15 cellular contexts compared by ENCODE assay signal in the genomic region with DNA sequence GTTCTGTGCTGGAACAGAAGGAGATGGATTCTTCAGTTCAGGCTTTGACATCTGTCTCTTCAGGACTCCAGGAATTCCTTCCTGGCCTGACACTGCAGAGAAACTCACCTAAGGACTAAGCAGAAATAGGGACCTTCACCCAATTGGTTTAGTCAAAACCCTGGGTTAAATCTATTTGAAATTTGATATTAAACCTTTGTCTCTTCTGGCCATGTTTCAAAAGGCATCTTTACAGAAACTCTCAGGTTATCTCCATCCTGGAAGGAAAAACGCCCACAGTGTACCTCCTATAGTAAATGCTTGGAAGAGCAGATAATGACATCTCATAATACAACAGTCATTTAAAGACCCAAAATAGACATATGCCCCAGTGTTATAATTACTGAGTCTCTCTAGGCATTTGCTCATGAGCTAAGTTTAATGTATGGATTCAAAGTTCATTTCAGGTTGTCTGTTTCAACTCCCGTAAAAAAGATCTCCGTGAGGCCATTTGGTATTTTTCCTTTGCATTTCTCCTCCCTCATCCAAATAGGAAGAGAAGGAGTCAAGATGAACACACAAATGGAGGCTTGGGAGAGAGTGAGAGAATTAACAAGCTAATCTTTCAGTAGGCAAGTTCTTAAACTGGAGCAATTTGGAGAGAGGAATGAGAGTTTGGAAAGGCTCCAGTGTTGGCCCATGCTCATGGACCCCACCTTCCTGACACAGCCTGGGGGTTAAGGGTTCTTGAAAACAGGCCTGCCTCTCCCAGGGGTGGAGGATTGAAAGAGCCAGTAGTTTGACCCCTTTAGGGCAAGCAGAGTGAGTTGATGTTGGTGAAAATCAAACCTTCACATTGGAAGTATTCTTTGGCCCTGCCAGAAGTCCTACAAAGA. TPM values are rescaled to one million over a fixed set of nuclear protein-coding genes. Genes with fewer than 3 reads are reported as not detected.
DNase-seq lines count a peak whose midpoint lies in the region; ATAC-seq and TF ChIP-seq lines count a peak whose summit lies in the region.
"Had no signal": no experiment of that assay in that cellular context is flagged by ENCODE, and none has a peak within 500 bp of the region (broad histone marks: within the 10 kb centered on the region; RNA-seq: fewer than 3 reads in every experiment).

No MANE protein-coding gene starts in this region.

- H3K9me3 ChIP-seq in mammary epithelial cell (replicated peaks; ENCODE audit: insufficient read depth, low read length) (no peaks in the 10 kb centered on the region), left lung (no peaks in the 10 kb centered on the region), tibial artery (no peaks in the 10 kb centered on the region)
- H3K9me3 ChIP-seq: ovary had no signal

- 96% methylated on average over 3 of the region's 3 CpGs for WGBS in mammary epithelial cell (ENCODE audit: low coverage, missing lambda C conversion rate)

- no peak for DNase-seq in MCF 10A (ENCODE audit: unreplicated experiment)
- DNase-seq in mammary epithelial cell, result no peak
- no peak for DNase-seq in T-cell
- DNase-seq in immature natural killer cell, result no peak
- DNase-seq in left lung, result no peak
- DNase-seq in HFFc6, result no peak
- DNase-seq in tibial artery, result no peak
- DNase-seq: NCI-H82; ovary; stimulated activated CD4-positive, alpha-beta T cell treated with anti-CD3 and anti-CD28 coated beads, Interleukin-15, amount 100 ng/mL, for 24 hours; stimulated activated CD8-positive, alpha-beta memory T cell treated with anti-CD3 and anti-CD28 coated beads, Interleukin-4, amount 100 ng/mL, for 48 hours had no signal

- H3K27ac ChIP-seq in mammary epithelial cell (ENCODE audit: insufficient read depth, low read depth, low read length), result no peak overlapping the region
- H3K27ac ChIP-seq in left lung, result peak overlapping the region in 1 of 2 donors; percentile 95
- no peak overlapping the region for H3K27ac ChIP-seq in tibial artery
- H3K27ac ChIP-seq: BLaER1 treated with 17β-estradiol and CSF1 and Interleukin-3, amounts not matched to agents 10 nM and 100 nM; cardiac muscle cell; ovary; VCaP had no signal

- TF ChIP-seq CTCF in MCF 10A (IDR thresholded peaks at IDR 0.05; ENCODE audit: unreplicated experiment) (no peak), mammary epithelial cell (conservative IDR thresholded peaks at IDR 0.05 in 1 of 2, IDR thresholded peaks at IDR 0.05 in 1 of 2; ENCODE audit: extremely low read depth in 1 of 2, insufficient read depth in 1 of 2, low read depth in 1 of 2, low read length in 2 of 2) (no peak), left lung (IDR thresholded peaks at IDR 0.05) (no peak), HFFc6 (IDR thresholded peaks at IDR 0.05) (no peak), tibial artery (IDR thresholded peaks at IDR 0.05) (no peak)

- peaks cover 37% of the 10 kb centered on the region for H3K27me3 Mint-ChIP-seq in MCF 10A (ENCODE audit: insufficient read depth, unreplicated experiment)
- peaks cover 84 to 91% of the 10 kb centered on the region in 2 donors for H3K27me3 Mint-ChIP-seq in T-cell
- peaks cover 34 to 43% (median 38%) of the 10 kb centered on the region in 3 donors for H3K27me3 Mint-ChIP-seq in immature natural killer cell (ENCODE audit: low read depth in 3 of 3)
- H3K27me3 Mint-ChIP-seq in HFFc6 (ENCODE audit: insufficient read depth), result peaks cover 83% of the 10 kb centered on the region

- ATAC-seq in T-cell (replicated peaks in 1 of 4) (no peak), GM21723 (IDR thresholded peaks at IDR 0.05; ENCODE audit: unreplicated experiment) (no peak), left lung (no peak)

- H3K79me2 ChIP-seq in mammary epithelial cell (ENCODE audit: insufficient read depth, low read length), result no peaks in the 10 kb centered on the region

- dilution Hi-C loops in mammary epithelial cell (cut with HindIII; ENCODE audit: low sequenced_read_pairs), result no loop called here

- intact Hi-C loops in MCF 10A (cut with micrococcal nuclease) (no loop called here), mammary epithelial cell (cut with micrococcal nuclease) (no loop called here), left lung (cut with DNase I) (no loop called here), tibial artery (cut with DNase I; ENCODE audit: low total_unique reads) (no loop called here)

- H3K36me3 ChIP-seq in mammary epithelial cell (ENCODE audit: insufficient read depth, low read length), result no peaks in the 10 kb centered on the region
- H3K36me3 ChIP-seq in left lung, result no peaks in the 10 kb centered on the region
- no peaks in the 10 kb centered on the region for H3K36me3 ChIP-seq in tibial artery
- H3K36me3 ChIP-seq: BLaER1 treated with 17β-estradiol and CSF1 and Interleukin-3, amounts not matched to agents 10 nM and 100 nM; cardiac muscle cell; ovary had no signal

- H3K27me3 ChIP-seq in mammary epithelial cell (ENCODE audit: insufficient read depth, low read length), result no peaks in the 10 kb centered on the region
- H3K27me3 ChIP-seq in left lung, result peaks cover 67 to 100% of the 10 kb centered on the region in 2 donors
- H3K27me3 ChIP-seq in tibial artery, result peaks cover 0 to 66% of the 10 kb centered on the region in 2 donors

- H3K9ac ChIP-seq in mammary epithelial cell (ENCODE audit: insufficient read depth, low read length), result no peak overlapping the region
- H3K9ac ChIP-seq: BLaER1 treated with 17β-estradiol and CSF1 and Interleukin-3, amounts not matched to agents 10 nM and 100 nM had no signal

- in situ Hi-C loops in mammary epithelial cell (cut with MboI; ENCODE audit: low sequenced_read_pairs in 2 of 2), result no loop called here

- H3K4me3 ChIP-seq in mammary epithelial cell (replicated peaks in 1 of 3; ENCODE audit: insufficient read depth in 1 of 3, low read depth in 2 of 3, low read length in 3 of 3), result no peak overlapping the region
- H3K4me3 ChIP-seq in left lung, result no peak overlapping the region
- H3K4me3 ChIP-seq in tibial artery, result no peak overlapping the region
- H3K4me3 ChIP-seq: BLaER1 treated with 17β-estradiol and CSF1 and Interleukin-3, amounts not matched to agents 10 nM and 100 nM had no signal

- H3K36me3 Mint-ChIP-seq in MCF 10A (ENCODE audit: insufficient read depth, unreplicated experiment), result no peaks in the 10 kb centered on the region
- no peaks in the 10 kb centered on the region for H3K36me3 Mint-ChIP-seq in T-cell
- H3K36me3 Mint-ChIP-seq in immature natural killer cell, result peaks cover 0 to 4% (median 0%) of the 10 kb centered on the region in 3 donors
- no peaks in the 10 kb centered on the region for H3K36me3 Mint-ChIP-seq in HFFc6 (ENCODE audit: low read depth)

- POLR2A ChIA-PET in MCF 10A (lab: Yijun Ruan, JAX), result no interaction called here
- POLR2A ChIA-PET in T-cell (lab: Charles Lee), result interaction anchor here in 1 of 2 donors (0.5 kb wide), 1 partner anchor 92 kb away, joined by 4 read pairs; no protein-coding TSS in a partner anchor

- H2AFZ ChIP-seq in mammary epithelial cell (ENCODE audit: low read depth, low read length), result no peak overlapping the region

- H3K27ac Mint-ChIP-seq in MCF 10A (ENCODE audit: low read depth, unreplicated experiment) (no peak overlapping the region), T-cell (no peak overlapping the region), immature natural killer cell (no peak overlapping the region), HFFc6 (no peak overlapping the region)

- H3K4me1 ChIP-seq in mammary epithelial cell (ENCODE audit: insufficient read depth, low read length) (peaks cover 8% of the 10 kb centered on the region), left lung (peaks cover 9 to 61% of the 10 kb centered on the region in 2 donors), tibial artery (peaks cover 0 to 29% (median 16%) of the 10 kb centered on the region in 4 donors)

- H3K4me2 ChIP-seq in mammary epithelial cell (ENCODE audit: insufficient read depth, low read depth, low read length), result no peak overlapping the region
- H3K4me2 ChIP-seq: BLaER1 treated with 17β-estradiol and CSF1 and Interleukin-3, amounts not matched to agents 10 nM and 100 nM had no signal

- peak overlapping the region; percentile 89 for H3K4me3 Mint-ChIP-seq in MCF 10A (ENCODE audit: unreplicated experiment)
- H3K4me3 Mint-ChIP-seq in T-cell, result peak overlapping the region in 2 of 3 donors; percentile 26 to 78
- H3K4me3 Mint-ChIP-seq in immature natural killer cell, result peak overlapping the region; percentile 33 to 99 (median 45)
- no peak overlapping the region for H3K4me3 Mint-ChIP-seq in HFFc6

- no TSS peak for BruUV-seq in MCF 10A (replicated peaks; lab: Mats Ljungman, UMichigan)
- BruUV-seq in mammary epithelial cell (replicated peaks; lab: Mats Ljungman, UMichigan), result no TSS peak

- H4K20me1 ChIP-seq in mammary epithelial cell (ENCODE audit: insufficient read depth, low read length), result no peaks in the 10 kb centered on the region

- H3K4me1 Mint-ChIP-seq in MCF 10A (ENCODE audit: insufficient read depth, unreplicated experiment) (peaks cover 14% of the 10 kb centered on the region), T-cell (peaks cover 48 to 61% (median 54%) of the 10 kb centered on the region in 3 donors), immature natural killer cell (peaks cover 41 to 64% of the 10 kb centered on the region in 2 donors), HFFc6 (ENCODE audit: low read depth) (peaks cover 25% of the 10 kb centered on the region)

- H3K9me3 Mint-ChIP-seq in MCF 10A (ENCODE audit: unreplicated experiment) (no peaks in the 10 kb centered on the region), T-cell (no peaks in the 10 kb centered on the region), immature natural killer cell (no peaks in the 10 kb centered on the region), HFFc6 (no peaks in the 10 kb centered on the region)

- CTCF ChIA-PET in MCF 10A (lab: Yijun Ruan, JAX), result interaction anchor here (0.6 to 1.0 kb wide), 7 partner anchors 27 to 1089 kb away, joined by 3 to 5 read pairs (median 3); no protein-coding TSS in a partner anchor
- CTCF ChIA-PET in mammary epithelial cell (lab: Charles Lee; ENCODE audit: low non-redundant PET), result interaction anchor here (0.6 kb wide), 1 partner anchor 322 kb away, joined by 5 read pairs; no protein-coding TSS in a partner anchor
- CTCF ChIA-PET in T-cell (lab: Charles Lee), result interaction anchor here (0.6 to 1.3 kb wide), 3 partner anchors 232 to 1617 kb away, joined by 3 to 7 read pairs (median 4); no protein-coding TSS in a partner anchor

RNA-seq across cellular contexts. Expression of gene HOXB4, which starts 5.8 kb away (rescaled TPM):
- total RNA-seq in MCF 10A (2022), result 0.21 and 0.44 TPM in 2 replicates
- total RNA-seq in mammary epithelial cell, result under 1 TPM; 0.16 to 0.17 TPM
- polyA plus RNA-seq in mammary epithelial cell, result 0.01 TPM
- polyA minus RNA-seq in mammary epithelial cell, result not detected
- total RNA-seq in T-cell, result 1 to 10 TPM; 1.4 to 3.7 (median 1.5) TPM
- under 1 TPM in 2 of 3 donors, not detected in 1; 0.14 to 0.53 TPM for polyA plus RNA-seq in immature natural killer cell
- 1 to 10 TPM; 4.5 to 4.8 TPM for total RNA-seq in left lung
- not detected for total RNA-seq in HFFc6 (2021; fragmentation: NEBNext Ultra II Directional; extraction: Animal tissue kit (Norgen Biotek cat#: 25700))

RNA-seq across cellular contexts. Expression of gene HOXB3, which starts 6.1 kb away (rescaled TPM):
- total RNA-seq in MCF 10A (2022) (0.79 and 0.88 TPM in 2 replicates), mammary epithelial cell (1 to 10 TPM; 1.5 to 5.2 TPM), T-cell (1 to 10 TPM; 3.5 to 7.7 (median 4.2) TPM), left lung (10 to 100 TPM; 10.4 to 15.0 TPM)
- polyA plus RNA-seq in mammary epithelial cell (2.6 TPM), immature natural killer cell (under 1 TPM in 2 of 3 donors, not detected in 1; 0.26 to 0.45 TPM)
- polyA minus RNA-seq in mammary epithelial cell, result 0.67 TPM
- not detected for total RNA-seq in HFFc6 (2021; fragmentation: NEBNext Ultra II Directional; extraction: Animal tissue kit (Norgen Biotek cat#: 25700))

RNA-seq across cellular contexts. Expression of gene HOXB5, which starts 9.6 kb away (rescaled TPM):
- total RNA-seq in MCF 10A (2022), result not detected in 2 replicates
- not detected for total RNA-seq in mammary epithelial cell
- not detected for polyA plus RNA-seq in mammary epithelial cell
- polyA minus RNA-seq in mammary epithelial cell, result not detected
- total RNA-seq in T-cell, result not detected
- polyA plus RNA-seq in immature natural killer cell, result not detected
- 1 to 10 TPM; 3.3 to 4.2 TPM for total RNA-seq in left lung
- not detected for total RNA-seq in HFFc6 (2021; fragmentation: NEBNext Ultra II Directional; extraction: Animal tissue kit (Norgen Biotek cat#: 25700))

RNA-seq across cellular contexts. Expression of gene HOXB6, which starts 20.8 kb away (rescaled TPM):
- total RNA-seq in MCF 10A (2022), result 0.37 TPM in 1 of 2 replicates, not detected in the other
- under 1 TPM; under 0.01 to 0.59 TPM for total RNA-seq in mammary epithelial cell
- polyA plus RNA-seq in mammary epithelial cell, result 0.49 TPM
- not detected for polyA minus RNA-seq in mammary epithelial cell
- under 1 TPM in 2 of 5 donors, not detected in 3; 0.16 to 0.33 TPM for total RNA-seq in T-cell
- not detected for polyA plus RNA-seq in immature natural killer cell
- total RNA-seq in left lung, result 1 to 10 TPM; 5.1 to 6.7 TPM
- total RNA-seq in HFFc6 (2021; fragmentation: NEBNext Ultra II Directional; extraction: Animal tissue kit (Norgen Biotek cat#: 25700)), result not detected
- polyA plus RNA-seq: cardiac muscle cell had no signal

RNA-seq across cellular contexts. Expression of gene HOXB7, which starts 26.9 kb away (rescaled TPM):
- not detected in 2 replicates for total RNA-seq in MCF 10A (2022)
- not detected for total RNA-seq in mammary epithelial cell
- polyA plus RNA-seq in mammary epithelial cell, result 0.67 TPM
- polyA minus RNA-seq in mammary epithelial cell, result not detected
- total RNA-seq in T-cell, result under 1 TPM in 3 of 5 donors, not detected in 2; 0.47 to 0.66 (median 0.60) TPM
- polyA plus RNA-seq in immature natural killer cell, result 1 to 10 TPM in 2 of 3 donors, under 1 TPM in 1; 0.39 to 1.8 (median 1.5) TPM
- 1 to 10 TPM; 2.4 to 3.0 TPM for total RNA-seq in left lung
- total RNA-seq in HFFc6 (2021; fragmentation: NEBNext Ultra II Directional; extraction: Animal tissue kit (Norgen Biotek cat#: 25700)), result not detected
- total RNA-seq: cardiac muscle cell had no signal
- polyA plus RNA-seq: cardiac muscle cell had no signal
